In genomic region chr6:3756516-3757010, GRCh38 we compare ENCODE assay signal across 21 cellular contexts. TPM values are rescaled to one million over a fixed set of nuclear protein-coding genes. Genes with fewer than 3 reads are reported as not detected.
A peak's percentile ranks its signal among the peaks of the same experiment; 100 is the strongest.
DNase-seq lines count a peak whose midpoint lies in the region; ATAC-seq and TF ChIP-seq lines count a peak whose summit lies in the region.
"Had no signal": no experiment of that assay in that cellular context is flagged by ENCODE, and none has a peak within 500 bp of the region (broad histone marks: within the 10 kb centered on the region; RNA-seq: fewer than 3 reads in every experiment).

No MANE protein-coding gene starts in this region.

- TF ChIP-seq CTCF in Peyer's patch (IDR thresholded peaks at IDR 0.05) (no peak), glutamatergic neuron (IDR thresholded peaks at IDR 0.05; ENCODE audit: partially characterized antibody, unreplicated experiment) (no peak), thoracic aorta (IDR thresholded peaks at IDR 0.05) (no peak), sigmoid colon (IDR thresholded peaks at IDR 0.05) (no peak), smooth muscle cell (IDR thresholded peaks at IDR 0.05; ENCODE audit: borderline replicate concordance, insufficient read depth, poor library complexity, severe bottlenecking) (no peak)

- H3K27me3 ChIP-seq in HUES48 (ENCODE audit: control insufficient read depth, insufficient read depth, low read length): peaks cover 33% of the 10 kb centered on the region
- no peaks in the 10 kb centered on the region for H3K27me3 ChIP-seq in Peyer's patch
- no peaks in the 10 kb centered on the region for H3K27me3 ChIP-seq in thoracic aorta (replicated peaks; ENCODE audit: insufficient read depth)
- H3K27me3 ChIP-seq in sigmoid colon: no peaks in the 10 kb centered on the region
- no peaks in the 10 kb centered on the region for H3K27me3 ChIP-seq in smooth muscle cell (ENCODE audit: low read depth)
- H3K27me3 ChIP-seq: esophagus muscularis mucosa, foreskin keratinocyte, SJSA1, thyroid gland had no signal

- intact Hi-C loops in sigmoid colon (cut with DNase I): loop anchor here (10.0 kb wide), 1 partner anchor 378 kb away; the partner anchor contains the start of gene ECI2

- H3K9me3 ChIP-seq in HUES48 (ENCODE audit: control insufficient read depth, insufficient read depth, low read length): no peaks in the 10 kb centered on the region
- no peaks in the 10 kb centered on the region for H3K9me3 ChIP-seq in Peyer's patch
- no peaks in the 10 kb centered on the region for H3K9me3 ChIP-seq in thoracic aorta
- no peaks in the 10 kb centered on the region for H3K9me3 ChIP-seq in sigmoid colon
- no peaks in the 10 kb centered on the region for H3K9me3 ChIP-seq in smooth muscle cell (replicated peaks; ENCODE audit: low read depth)
- H3K9me3 ChIP-seq: esophagus muscularis mucosa, SJSA1, thyroid gland had no signal

- H3K4me1 ChIP-seq in HUES48 (ENCODE audit: control insufficient read depth, insufficient read depth, low read length) (peaks cover 19% of the 10 kb centered on the region), Peyer's patch (peaks cover 0 to 6% (median 5%) of the 10 kb centered on the region in 4 donors), thoracic aorta (ENCODE audit: control insufficient read depth in 1 of 2, low read depth in 2 of 2) (peaks cover 7 to 35% of the 10 kb centered on the region in 2 donors), sigmoid colon (peaks cover 0 to 33% (median 12%) of the 10 kb centered on the region in 4 donors), smooth muscle cell (ENCODE audit: low read depth) (peaks cover 12% of the 10 kb centered on the region)

- no peaks in the 10 kb centered on the region for H3K79me2 ChIP-seq in smooth muscle cell (ENCODE audit: low read depth)

- peaks cover 6% of the 10 kb centered on the region for H3K27me3 Mint-ChIP-seq in glutamatergic neuron (ENCODE audit: unreplicated experiment)

- H3K27ac Mint-ChIP-seq in glutamatergic neuron (ENCODE audit: unreplicated experiment): peak overlapping the region; percentile 96
- H3K27ac Mint-ChIP-seq: activated CD4-positive, alpha-beta memory T cell treated with anti-CD3 and anti-CD28 coated beads, Interleukin-2, amount 10 ng/mL, durations not matched to agents 7 days and 5 days; activated naive CD8-positive, alpha-beta T cell; HFFc6 had no signal

- 83 to 84% methylated on average over 5 of the region's 5 CpGs for WGBS in sigmoid colon, 2 donors
- 83% methylated on average over 5 of the region's 5 CpGs for WGBS in smooth muscle cell (ENCODE audit: low lambda C conversion rate)

- H3K4me1 Mint-ChIP-seq in glutamatergic neuron (ENCODE audit: low read depth, unreplicated experiment): peaks cover 24% of the 10 kb centered on the region
- H3K4me1 Mint-ChIP-seq: stimulated activated naive CD8-positive, alpha-beta T cell treated with anti-CD3 and anti-CD28 coated beads, Interleukin-15, amount 100 ng/mL, for 72 hours had no signal

- peak overlapping the region; percentile 37 for H3K27ac ChIP-seq in HUES48 (ENCODE audit: low read depth, low read length)
- H3K27ac ChIP-seq in Peyer's patch: peak overlapping the region in 2 of 4 donors; percentile 61 to 72
- H3K27ac ChIP-seq in thoracic aorta: peak overlapping the region; percentile 55 to 56
- no peak overlapping the region for H3K27ac ChIP-seq in sigmoid colon
- H3K27ac ChIP-seq in smooth muscle cell (ENCODE audit: low read depth): no peak overlapping the region
- H3K27ac ChIP-seq: BLaER1 treated with 17β-estradiol and CSF1 and Interleukin-3, amounts not matched to agents 10 nM and 100 nM; esophagus muscularis mucosa; foreskin keratinocyte; SJSA1; thyroid gland had no signal

- H2AFZ ChIP-seq in smooth muscle cell (ENCODE audit: low read depth): no peak overlapping the region

- H3K4me2 ChIP-seq in smooth muscle cell: no peak overlapping the region

- H3K4me3 ChIP-seq in HUES48 (ENCODE audit: low read depth, low read length): 0 out of 2 replicates have a peak overlapping the region, but pooled peaks have one; percentile 3
- H3K4me3 ChIP-seq in Peyer's patch: no peak overlapping the region
- no peak overlapping the region for H3K4me3 ChIP-seq in thoracic aorta
- H3K4me3 ChIP-seq in sigmoid colon: no peak overlapping the region
- H3K4me3 ChIP-seq in smooth muscle cell: no peak overlapping the region
- H3K4me3 ChIP-seq: BLaER1 treated with 17β-estradiol and CSF1 and Interleukin-3, amounts not matched to agents 10 nM and 100 nM; esophagus muscularis mucosa; SJSA1; thyroid gland had no signal

- no peak for TF ChIP-seq EP300 in sigmoid colon (IDR thresholded peaks at IDR 0.05)

- H3K36me3 Mint-ChIP-seq in glutamatergic neuron (ENCODE audit: unreplicated experiment): no peaks in the 10 kb centered on the region
- H3K36me3 Mint-ChIP-seq: activated naive CD8-positive, alpha-beta T cell had no signal

- no peak overlapping the region for H3K4me3 Mint-ChIP-seq in glutamatergic neuron (ENCODE audit: unreplicated experiment)
- H3K4me3 Mint-ChIP-seq: activated CD4-positive, alpha-beta memory T cell treated with anti-CD3 and anti-CD28 coated beads, Interleukin-2, amount 10 ng/mL, durations not matched to agents 7 days and 5 days; activated naive CD8-positive, alpha-beta T cell; HFFc6; stimulated activated naive CD8-positive, alpha-beta T cell treated with anti-CD3 and anti-CD28 coated beads, Interleukin-15, amount 100 ng/mL, for 72 hours had no signal

- TF ChIP-seq POLR2A in Peyer's patch (IDR thresholded peaks at IDR 0.05) (no peak), sigmoid colon (IDR thresholded peaks at IDR 0.05) (no peak)

- H3K36me3 ChIP-seq in HUES48 (ENCODE audit: control insufficient read depth, insufficient read depth, low read length) (no peaks in the 10 kb centered on the region), Peyer's patch (no peaks in the 10 kb centered on the region), thoracic aorta (no peaks in the 10 kb centered on the region), sigmoid colon (no peaks in the 10 kb centered on the region), smooth muscle cell (ENCODE audit: low read depth) (no peaks in the 10 kb centered on the region)
- H3K36me3 ChIP-seq: BLaER1 treated with 17β-estradiol and CSF1 and Interleukin-3, amounts not matched to agents 10 nM and 100 nM; esophagus muscularis mucosa; thyroid gland had no signal

- H3F3A ChIP-seq in smooth muscle cell (ENCODE audit: low read depth): peaks cover 21% of the 10 kb centered on the region

- peaks cover 4% of the 10 kb centered on the region for H3K9me3 Mint-ChIP-seq in glutamatergic neuron (ENCODE audit: unreplicated experiment)
- H3K9me3 Mint-ChIP-seq: activated CD4-positive, alpha-beta memory T cell treated with anti-CD3 and anti-CD28 coated beads, Interleukin-2, amount 10 ng/mL, durations not matched to agents 7 days and 5 days; HFFc6; stimulated activated naive CD8-positive, alpha-beta T cell treated with anti-CD3 and anti-CD28 coated beads, Interleukin-15, amount 100 ng/mL, for 72 hours had no signal

- no peak for ATAC-seq in thoracic aorta (ENCODE audit: insufficient number of reproducible peaks, low FRiP score, low read depth)
- ATAC-seq: foreskin keratinocyte; stimulated activated naive CD8-positive, alpha-beta T cell treated with anti-CD3 and anti-CD28 coated beads, Interleukin-15, amount 100 ng/mL, for 72 hours had no signal

- peak in 2 of 3 donors; percentile 56 to 57 for DNase-seq in Peyer's patch
- DNase-seq in glutamatergic neuron: no peak
- DNase-seq in thoracic aorta (ENCODE audit: low spot score): no peak
- no peak for DNase-seq in sigmoid colon
- DNase-seq in NCI-H2081 treated with DMSO at 0.1 percent for 48 hours (lab: John Stamatoyannopoulos, UW): no peak
- no peak for DNase-seq in smooth muscle cell (lab: John Stamatoyannopoulos, UW; ENCODE audit: unreplicated experiment)
- DNase-seq: activated CD4-positive, alpha-beta memory T cell treated with anti-CD3 and anti-CD28 coated beads, Interleukin-2, amount 10 ng/mL, durations not matched to agents 7 days and 5 days; activated CD4-positive, CD25-positive, alpha-beta regulatory T cell treated with anti-CD3 and anti-CD28 coated beads, Interleukin-2, amount 50 U/mL, for 72 hours; activated effector memory CD4-positive, alpha-beta T cell treated with Interleukin-2 at 50 U/mL for 16 hours; foreskin keratinocyte; HFFc6; Karpas-422; mesenchymal stem cell; stimulated activated naive CD8-positive, alpha-beta T cell treated with anti-CD3 and anti-CD28 coated beads, Interleukin-15, amount 100 ng/mL, for 72 hours; T-helper 1 cell; thyroid gland had no signal

- H3K9ac ChIP-seq in HUES48 (ENCODE audit: low read depth, low read length) (no peak overlapping the region), smooth muscle cell (ENCODE audit: low read depth) (no peak overlapping the region)
- H3K9ac ChIP-seq: BLaER1 treated with 17β-estradiol and CSF1 and Interleukin-3, amounts not matched to agents 10 nM and 100 nM had no signal

- no peaks in the 10 kb centered on the region for H4K20me1 ChIP-seq in smooth muscle cell (ENCODE audit: low read depth)
- H4K20me1 ChIP-seq: BLaER1 treated with 17β-estradiol and CSF1 and Interleukin-3, amounts not matched to agents 10 nM and 100 nM had no signal

RNA-seq across cellular contexts. Expression of gene PXDC1, which starts 5.0 kb away (rescaled TPM):
- total RNA-seq in Peyer's patch (10 to 100 TPM; 35.5 to 69.4 (median 61.1) TPM), glutamatergic neuron (ENCODE audit: unreplicated experiment) (7.5 TPM), thoracic aorta (100 to 1,000 TPM; 406 to 488 TPM), sigmoid colon (100 to 1,000 TPM in 1 of 4 donors, 10 to 100 TPM in 3; 46.7 to 116 (median 75.9) TPM), smooth muscle cell (44.0 and 49.1 TPM in 2 replicates)
- polyA plus RNA-seq in sigmoid colon (10 to 100 TPM in 1 of 3 donors, 1 to 10 TPM in 2; 9.0 to 22.2 (median 9.1) TPM), smooth muscle cell (72.7 and 78.6 TPM in 2 replicates)

Comparison
In these comparisons a context has a peak if more than half of its experiments do, and no peak if none do; other contexts are left out.
1. H3K27ac ChIP-seq: peak in HUES48 (single experiment) and thoracic aorta (2 of 2); none in sigmoid colon (0 of 4) and smooth muscle cell (single experiment).
2. DNase-seq: peak in Peyer's patch (2 of 3); none in glutamatergic neuron (single experiment), thoracic aorta (single experiment), sigmoid colon (single experiment), NCI-H2081 treated with DMSO at 0.1 percent for 48 hours (single experiment) and smooth muscle cell (single experiment).